ENCODE assay signal across 17 cellular contexts in genomic region chr3:129783470-129783869, GRCh38.
"Had no signal": no experiment of that assay in that cellular context is flagged by ENCODE, and none has a peak within 500 bp of the region (broad histone marks: within the 10 kb centered on the region; RNA-seq: fewer than 3 reads in every experiment).

No MANE protein-coding gene starts in this region.

- H3K27me3 ChIP-seq: breast epithelium, neutrophil, tibial nerve, vagina had no signal

- H3K9me3 ChIP-seq: breast epithelium, neutrophil, tibial nerve, vagina had no signal

- H3K27ac ChIP-seq: breast epithelium, neutrophil, parathyroid adenoma, tibial nerve, vagina had no signal

- DNase-seq: activated CD4-positive, alpha-beta T cell treated with anti-CD3 and anti-CD28 coated beads, Interleukin-2, amount 50 U/mL, for 1 hour; activated CD8-positive, alpha-beta memory T cell treated with anti-CD3 and anti-CD28 coated beads for 24 hours; activated gamma-delta T cell treated with Interleukin-2 at 50 U/mL for 16 hours; cerebellar nuclear complex; foreskin fibroblast; hypothalamus; mesenchymal stem cell; natural killer cell; stimulated activated CD4-positive, alpha-beta T cell treated with anti-CD3 and anti-CD28 coated beads, Interleukin-15, amount 100 ng/mL, for 24 hours; stimulated activated CD4-positive, alpha-beta T cell treated with anti-CD3 and anti-CD28 coated beads, Interleukin-4, amount 100 ng/mL, for 1 hour; stimulated activated naive CD4-positive, alpha-beta T cell; substantia nigra had no signal

- H3K4me1 ChIP-seq: breast epithelium, parathyroid adenoma, vagina had no signal

- H2AFZ ChIP-seq: parathyroid adenoma had no signal

- H3K36me3 ChIP-seq: breast epithelium, neutrophil, tibial nerve, vagina had no signal

- ATAC-seq: natural killer cell had no signal

- H3K9ac ChIP-seq: parathyroid adenoma had no signal

- H3K4me3 ChIP-seq: breast epithelium, tibial nerve, vagina had no signal
